Comparison of ENCODE assay signal across 25 cellular contexts in genomic region chr7:23114854-23115253, GRCh38. TPM values are rescaled to one million over a fixed set of nuclear protein-coding genes. Genes with fewer than 3 reads are reported as not detected.
DNase-seq lines count a peak whose midpoint lies in the region; ATAC-seq and TF ChIP-seq lines count a peak whose summit lies in the region.
"Had no signal": no experiment of that assay in that cellular context is flagged by ENCODE, and none has a peak within 500 bp of the region (broad histone marks: within the 10 kb centered on the region; RNA-seq: fewer than 3 reads in every experiment).

No MANE protein-coding gene starts in this region.

- H3K9me3 Mint-ChIP-seq in chondrocyte (ENCODE audit: low read depth) = no peaks in the 10 kb centered on the region
- H3K9me3 Mint-ChIP-seq: activated T-helper 17 cell treated with anti-CD3 and anti-CD28 coated beads, Interleukin-2, amount 50 U/mL, for 72 hours; memory B cell; naive thymus-derived CD8-positive, alpha-beta T cell; T-helper 2 cell treated with Interferon-gamma antibody and Interleukin-4, amounts not matched to agents 5 μg/mL and 100 μg/mL, for 36 hours had no signal

- H3K36me3 Mint-ChIP-seq in chondrocyte (ENCODE audit: low read depth) = peaks cover 3% of the 10 kb centered on the region

- H3K4me3 Mint-ChIP-seq in chondrocyte (ENCODE audit: unreplicated experiment) = no peak overlapping the region
- H3K4me3 Mint-ChIP-seq: activated naive CD8-positive, alpha-beta T cell; activated T-helper 17 cell treated with anti-CD3 and anti-CD28 coated beads, Interleukin-2, amount 50 U/mL, for 72 hours; memory B cell; naive thymus-derived CD8-positive, alpha-beta T cell; T-helper 2 cell treated with Interferon-gamma antibody and Interleukin-4, amounts not matched to agents 5 μg/mL and 100 μg/mL, for 36 hours had no signal

- H3K4me1 Mint-ChIP-seq in chondrocyte (ENCODE audit: low read depth) = peaks cover 52% of the 10 kb centered on the region

- peak; percentile 59 for DNase-seq in AG10803 (ENCODE audit: low read depth)
- peak; percentile 46 for DNase-seq in HCEC 1CT
- DNase-seq in chondrocyte (ENCODE audit: low spot score) = no peak
- peak; percentile 36 for DNase-seq in iris pigment epithelial cell (ENCODE audit: low read depth)
- DNase-seq in GM19238 (ENCODE audit: insufficient read length, low spot score) = no peak
- DNase-seq in COLO668 (lab: John Stamatoyannopoulos, UW; ENCODE audit: unreplicated experiment) = no peak
- DNase-seq: activated CD4-positive, alpha-beta T cell treated with anti-CD3 and anti-CD28 coated beads, Interleukin-2, amount 50 U/mL, for 4 hours; activated CD8-positive, alpha-beta memory T cell treated with anti-CD3 and anti-CD28 coated beads, Interleukin-2, amount 50 U/mL, for 4 hours; H7; KBM-7; left cardiac atrium; naive thymus-derived CD8-positive, alpha-beta T cell; NCI-H1930; NCI-H446; Peyer's patch; upper lobe of right lung had no signal

- TF ChIP-seq CTCF in AG10803 (conservative IDR thresholded peaks at IDR 0.05; ENCODE audit: low read length) = no peak
- TF ChIP-seq CTCF in chondrocyte (IDR thresholded peaks at IDR 0.05) = no peak

- H3K27ac Mint-ChIP-seq in chondrocyte (ENCODE audit: unreplicated experiment) = peak overlapping the region; percentile 33
- H3K27ac Mint-ChIP-seq: activated naive CD8-positive, alpha-beta T cell; activated T-helper 17 cell treated with anti-CD3 and anti-CD28 coated beads, Interleukin-2, amount 50 U/mL, for 72 hours; memory B cell; T-helper 2 cell treated with Interferon-gamma antibody and Interleukin-4, amounts not matched to agents 5 μg/mL and 100 μg/mL, for 36 hours had no signal

- ATAC-seq in GM21367 (IDR thresholded peaks at IDR 0.05; ENCODE audit: unreplicated experiment) (no peak), HG03196 (IDR thresholded peaks at IDR 0.05; ENCODE audit: unreplicated experiment) (no peak)
- ATAC-seq: activated T-helper 17 cell treated with anti-CD3 and anti-CD28 coated beads, Interleukin-2, amount 50 U/mL, for 72 hours; esophagus mucosa; naive thymus-derived CD8-positive, alpha-beta T cell; sciatic nerve; upper lobe of right lung had no signal

- H3K27me3 Mint-ChIP-seq in chondrocyte (ENCODE audit: low read depth) = no peaks in the 10 kb centered on the region
- H3K27me3 Mint-ChIP-seq: activated naive CD8-positive, alpha-beta T cell; activated T-helper 17 cell treated with anti-CD3 and anti-CD28 coated beads, Interleukin-2, amount 50 U/mL, for 72 hours; memory B cell; naive thymus-derived CD8-positive, alpha-beta T cell had no signal

- H3K4me3 ChIP-seq in AG10803 (ENCODE audit: low read length) = no peak overlapping the region
- H3K4me3 ChIP-seq: Peyer's patch, SK-N-MC, upper lobe of right lung had no signal

RNA-seq across cellular contexts. Expression of gene KLHL7, which starts 9.3 kb away (rescaled TPM):
- total RNA-seq in chondrocyte = 38.1 to 45.5 TPM (median 38.9 TPM) in 3 replicates

Comparison
In these comparisons a context has a peak if more than half of its experiments do, and no peak if none do; other contexts are left out.
1. DNase-seq: peak in AG10803 (single experiment), HCEC 1CT (single experiment) and iris pigment epithelial cell (single experiment); none in chondrocyte (single experiment), GM19238 (single experiment) and COLO668 (single experiment).